Comparison of ENCODE assay signal across 1 cellular context in the genomic region with DNA sequence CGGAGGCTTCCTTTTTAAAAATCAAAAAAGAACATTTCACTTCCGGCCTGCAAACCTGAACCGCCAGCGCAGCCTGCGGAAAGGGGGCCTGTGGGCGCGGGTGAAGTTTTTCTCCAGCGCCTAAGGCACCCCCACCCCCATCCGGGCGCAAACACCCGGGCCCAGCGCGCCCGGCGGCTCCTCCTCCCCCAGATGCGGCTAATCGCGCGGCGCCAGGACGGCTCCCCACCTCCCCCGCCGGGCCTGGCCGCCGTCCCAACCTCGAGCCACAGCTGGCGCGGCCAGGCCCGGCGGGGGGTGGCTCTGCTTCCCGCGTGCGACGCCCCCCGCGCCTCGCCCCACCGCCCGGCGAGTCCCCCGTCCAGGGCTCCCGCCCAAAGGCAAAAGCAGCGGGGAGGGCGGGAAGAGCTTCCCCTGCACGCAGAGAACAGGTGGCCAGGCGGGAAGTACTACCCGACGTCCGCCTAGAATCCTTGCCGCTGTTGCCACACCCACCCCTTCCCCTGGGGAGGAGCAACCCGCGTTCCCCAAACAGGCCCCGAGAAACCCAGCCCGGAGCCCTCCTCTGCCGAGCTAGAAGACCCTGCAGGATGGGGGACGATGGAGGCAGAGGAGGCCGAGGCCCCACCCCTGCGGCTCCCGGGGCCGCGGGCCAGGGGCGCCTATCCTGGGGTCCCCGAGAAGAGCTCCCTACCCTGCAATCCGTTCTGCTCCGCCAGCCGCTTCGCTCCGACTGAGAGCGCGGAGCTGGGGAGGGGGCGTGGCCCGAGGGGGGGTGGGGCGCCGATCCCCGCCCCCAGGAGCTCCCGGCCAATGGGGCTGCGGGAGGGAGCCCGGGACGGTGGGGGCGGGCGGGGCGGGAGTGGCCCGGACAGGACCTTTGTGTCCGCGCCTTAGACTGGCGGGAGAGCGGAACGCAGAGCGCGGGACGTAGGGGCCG.
TF ChIP-seq lines count a peak whose summit lies in the region.

A gene (minus strand): TSS at position 735 of the 940 bp plus-strand sequence. CDS start 9,678 bp downstream, outside the sequence.

TF ChIP-seq in K562, 482 proteins besides CTCF, POLR2A, EP300 and RAD21 (continued from another document and continues in another):
- TF ChIP-seq, protein P1, sequence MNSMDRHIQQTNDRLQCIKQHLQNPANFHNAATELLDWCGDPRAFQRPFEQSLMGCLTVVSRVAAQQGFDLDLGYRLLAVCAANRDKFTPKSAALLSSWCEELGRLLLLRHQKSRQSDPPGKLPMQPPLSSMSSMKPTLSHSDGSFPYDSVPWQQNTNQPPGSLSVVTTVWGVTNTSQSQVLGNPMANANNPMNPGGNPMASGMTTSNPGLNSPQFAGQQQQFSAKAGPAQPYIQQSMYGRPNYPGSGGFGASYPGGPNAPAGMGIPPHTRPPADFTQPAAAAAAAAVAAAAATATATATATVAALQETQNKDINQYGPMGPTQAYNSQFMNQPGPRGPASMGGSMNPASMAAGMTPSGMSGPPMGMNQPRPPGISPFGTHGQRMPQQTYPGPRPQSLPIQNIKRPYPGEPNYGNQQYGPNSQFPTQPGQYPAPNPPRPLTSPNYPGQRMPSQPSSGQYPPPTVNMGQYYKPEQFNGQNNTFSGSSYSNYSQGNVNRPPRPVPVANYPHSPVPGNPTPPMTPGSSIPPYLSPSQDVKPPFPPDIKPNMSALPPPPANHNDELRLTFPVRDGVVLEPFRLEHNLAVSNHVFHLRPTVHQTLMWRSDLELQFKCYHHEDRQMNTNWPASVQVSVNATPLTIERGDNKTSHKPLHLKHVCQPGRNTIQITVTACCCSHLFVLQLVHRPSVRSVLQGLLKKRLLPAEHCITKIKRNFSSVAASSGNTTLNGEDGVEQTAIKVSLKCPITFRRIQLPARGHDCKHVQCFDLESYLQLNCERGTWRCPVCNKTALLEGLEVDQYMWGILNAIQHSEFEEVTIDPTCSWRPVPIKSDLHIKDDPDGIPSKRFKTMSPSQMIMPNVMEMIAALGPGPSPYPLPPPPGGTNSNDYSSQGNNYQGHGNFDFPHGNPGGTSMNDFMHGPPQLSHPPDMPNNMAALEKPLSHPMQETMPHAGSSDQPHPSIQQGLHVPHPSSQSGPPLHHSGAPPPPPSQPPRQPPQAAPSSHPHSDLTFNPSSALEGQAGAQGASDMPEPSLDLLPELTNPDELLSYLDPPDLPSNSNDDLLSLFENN (IDR thresholded peaks at IDR 0.05; ENCODE audit: low read depth in 2 of 2, low read length in 2 of 2), result peak in 1 of 2 experiments; percentile 87; a peak in 2 of 4 replicates
- TF ChIP-seq ZNF354B (CRISPR knock-in tag; IDR thresholded peaks at IDR 0.05) (no peak), SAFB (IDR thresholded peaks at IDR 0.05; ENCODE audit: borderline replicate concordance, low read depth, low read length) (no peak), KDM5B (IDR thresholded peaks at IDR 0.05; ENCODE audit: insufficient replicate concordance, low read depth, low read length) (peak; percentile 62), GTF2A2 (tag; IDR thresholded peaks at IDR 0.05) (no peak), BHLHE40 (IDR thresholded peaks at IDR 0.05; ENCODE audit: low read length) (no peak), KHSRP (IDR thresholded peaks at IDR 0.05) (no peak), NUFIP1 (IDR thresholded peaks at IDR 0.05; ENCODE audit: partially characterized antibody) (no peak), CREM (IDR thresholded peaks at IDR 0.05; ENCODE audit: low read depth) (peak; percentile 46; the same call in 1 of the 2 replicates), NELFE (IDR thresholded peaks at IDR 0.05; ENCODE audit: insufficient read depth, insufficient read length) (no peak), NFE2 (IDR thresholded peaks at IDR 0.05; ENCODE audit: low read depth) (no peak), SUPT5H (IDR thresholded peaks at IDR 0.05) (peak; percentile 89), HNRNPK (IDR thresholded peaks at IDR 0.05; ENCODE audit: low read depth, low read length, poor library complexity, severe bottlenecking) (peak; percentile 76), CBX5 (IDR thresholded peaks at IDR 0.05; ENCODE audit: borderline replicate concordance, low read depth) (no peak), RHOXF2B (CRISPR knock-in tag; conservative IDR thresholded peaks at IDR 0.05) (no peak), ZFPM2 (CRISPR knock-in tag; IDR thresholded peaks at IDR 0.05) (no peak), ZNF316 (IDR thresholded peaks at IDR 0.05) (no peak), CHD4 (IDR thresholded peaks at IDR 0.05; ENCODE audit: insufficient read depth, insufficient replicate concordance, low read depth, low read length, poor library complexity, severe bottlenecking) (no peak), ZNF23 (CRISPR knock-in tag; IDR thresholded peaks at IDR 0.05) (no peak), SLC30A9 (CRISPR knock-in tag; IDR thresholded peaks at IDR 0.05) (no peak), BRF1 (IDR thresholded peaks at IDR 0.05; ENCODE audit: borderline replicate concordance, extremely low read depth, insufficient read length) (no peak), BRCA1 (IDR thresholded peaks at IDR 0.05) (no peak), BRCA1 (CRISPR knock-in tag; IDR thresholded peaks at IDR 0.05) (0 out of 2 replicates have a peak, but pooled peaks have one; percentile 68), THRAP3 (IDR thresholded peaks at IDR 0.05; ENCODE audit: borderline replicate concordance) (no peak), DPF2 (IDR thresholded peaks at IDR 0.05) (peak; percentile 41; the same call in 1 of the 2 replicates)
- TF ChIP-seq, protein P2, sequence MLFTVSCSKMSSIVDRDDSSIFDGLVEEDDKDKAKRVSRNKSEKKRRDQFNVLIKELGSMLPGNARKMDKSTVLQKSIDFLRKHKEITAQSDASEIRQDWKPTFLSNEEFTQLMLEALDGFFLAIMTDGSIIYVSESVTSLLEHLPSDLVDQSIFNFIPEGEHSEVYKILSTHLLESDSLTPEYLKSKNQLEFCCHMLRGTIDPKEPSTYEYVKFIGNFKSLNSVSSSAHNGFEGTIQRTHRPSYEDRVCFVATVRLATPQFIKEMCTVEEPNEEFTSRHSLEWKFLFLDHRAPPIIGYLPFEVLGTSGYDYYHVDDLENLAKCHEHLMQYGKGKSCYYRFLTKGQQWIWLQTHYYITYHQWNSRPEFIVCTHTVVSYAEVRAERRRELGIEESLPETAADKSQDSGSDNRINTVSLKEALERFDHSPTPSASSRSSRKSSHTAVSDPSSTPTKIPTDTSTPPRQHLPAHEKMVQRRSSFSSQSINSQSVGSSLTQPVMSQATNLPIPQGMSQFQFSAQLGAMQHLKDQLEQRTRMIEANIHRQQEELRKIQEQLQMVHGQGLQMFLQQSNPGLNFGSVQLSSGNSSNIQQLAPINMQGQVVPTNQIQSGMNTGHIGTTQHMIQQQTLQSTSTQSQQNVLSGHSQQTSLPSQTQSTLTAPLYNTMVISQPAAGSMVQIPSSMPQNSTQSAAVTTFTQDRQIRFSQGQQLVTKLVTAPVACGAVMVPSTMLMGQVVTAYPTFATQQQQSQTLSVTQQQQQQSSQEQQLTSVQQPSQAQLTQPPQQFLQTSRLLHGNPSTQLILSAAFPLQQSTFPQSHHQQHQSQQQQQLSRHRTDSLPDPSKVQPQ (CRISPR knock-in tag; IDR thresholded peaks at IDR 0.05; ENCODE audit: borderline replicate concordance), result no peak
- TF ChIP-seq, protein P3, sequence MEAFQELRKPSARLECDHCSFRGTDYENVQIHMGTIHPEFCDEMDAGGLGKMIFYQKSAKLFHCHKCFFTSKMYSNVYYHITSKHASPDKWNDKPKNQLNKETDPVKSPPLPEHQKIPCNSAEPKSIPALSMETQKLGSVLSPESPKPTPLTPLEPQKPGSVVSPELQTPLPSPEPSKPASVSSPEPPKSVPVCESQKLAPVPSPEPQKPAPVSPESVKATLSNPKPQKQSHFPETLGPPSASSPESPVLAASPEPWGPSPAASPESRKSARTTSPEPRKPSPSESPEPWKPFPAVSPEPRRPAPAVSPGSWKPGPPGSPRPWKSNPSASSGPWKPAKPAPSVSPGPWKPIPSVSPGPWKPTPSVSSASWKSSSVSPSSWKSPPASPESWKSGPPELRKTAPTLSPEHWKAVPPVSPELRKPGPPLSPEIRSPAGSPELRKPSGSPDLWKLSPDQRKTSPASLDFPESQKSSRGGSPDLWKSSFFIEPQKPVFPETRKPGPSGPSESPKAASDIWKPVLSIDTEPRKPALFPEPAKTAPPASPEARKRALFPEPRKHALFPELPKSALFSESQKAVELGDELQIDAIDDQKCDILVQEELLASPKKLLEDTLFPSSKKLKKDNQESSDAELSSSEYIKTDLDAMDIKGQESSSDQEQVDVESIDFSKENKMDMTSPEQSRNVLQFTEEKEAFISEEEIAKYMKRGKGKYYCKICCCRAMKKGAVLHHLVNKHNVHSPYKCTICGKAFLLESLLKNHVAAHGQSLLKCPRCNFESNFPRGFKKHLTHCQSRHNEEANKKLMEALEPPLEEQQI (IDR thresholded peaks at IDR 0.05), result no peak
- TF ChIP-seq, protein P4, sequence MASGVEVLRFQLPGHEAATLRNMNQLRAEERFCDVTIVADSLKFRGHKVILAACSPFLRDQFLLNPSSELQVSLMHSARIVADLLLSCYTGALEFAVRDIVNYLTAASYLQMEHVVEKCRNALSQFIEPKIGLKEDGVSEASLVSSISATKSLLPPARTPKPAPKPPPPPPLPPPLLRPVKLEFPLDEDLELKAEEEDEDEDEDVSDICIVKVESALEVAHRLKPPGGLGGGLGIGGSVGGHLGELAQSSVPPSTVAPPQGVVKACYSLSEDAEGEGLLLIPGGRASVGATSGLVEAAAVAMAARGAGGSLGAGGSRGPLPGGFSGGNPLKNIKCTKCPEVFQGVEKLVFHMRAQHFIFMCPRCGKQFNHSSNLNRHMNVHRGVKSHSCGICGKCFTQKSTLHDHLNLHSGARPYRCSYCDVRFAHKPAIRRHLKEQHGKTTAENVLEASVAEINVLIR (CRISPR knock-in tag; IDR thresholded peaks at IDR 0.05), result no peak
- TF ChIP-seq, protein P5, sequence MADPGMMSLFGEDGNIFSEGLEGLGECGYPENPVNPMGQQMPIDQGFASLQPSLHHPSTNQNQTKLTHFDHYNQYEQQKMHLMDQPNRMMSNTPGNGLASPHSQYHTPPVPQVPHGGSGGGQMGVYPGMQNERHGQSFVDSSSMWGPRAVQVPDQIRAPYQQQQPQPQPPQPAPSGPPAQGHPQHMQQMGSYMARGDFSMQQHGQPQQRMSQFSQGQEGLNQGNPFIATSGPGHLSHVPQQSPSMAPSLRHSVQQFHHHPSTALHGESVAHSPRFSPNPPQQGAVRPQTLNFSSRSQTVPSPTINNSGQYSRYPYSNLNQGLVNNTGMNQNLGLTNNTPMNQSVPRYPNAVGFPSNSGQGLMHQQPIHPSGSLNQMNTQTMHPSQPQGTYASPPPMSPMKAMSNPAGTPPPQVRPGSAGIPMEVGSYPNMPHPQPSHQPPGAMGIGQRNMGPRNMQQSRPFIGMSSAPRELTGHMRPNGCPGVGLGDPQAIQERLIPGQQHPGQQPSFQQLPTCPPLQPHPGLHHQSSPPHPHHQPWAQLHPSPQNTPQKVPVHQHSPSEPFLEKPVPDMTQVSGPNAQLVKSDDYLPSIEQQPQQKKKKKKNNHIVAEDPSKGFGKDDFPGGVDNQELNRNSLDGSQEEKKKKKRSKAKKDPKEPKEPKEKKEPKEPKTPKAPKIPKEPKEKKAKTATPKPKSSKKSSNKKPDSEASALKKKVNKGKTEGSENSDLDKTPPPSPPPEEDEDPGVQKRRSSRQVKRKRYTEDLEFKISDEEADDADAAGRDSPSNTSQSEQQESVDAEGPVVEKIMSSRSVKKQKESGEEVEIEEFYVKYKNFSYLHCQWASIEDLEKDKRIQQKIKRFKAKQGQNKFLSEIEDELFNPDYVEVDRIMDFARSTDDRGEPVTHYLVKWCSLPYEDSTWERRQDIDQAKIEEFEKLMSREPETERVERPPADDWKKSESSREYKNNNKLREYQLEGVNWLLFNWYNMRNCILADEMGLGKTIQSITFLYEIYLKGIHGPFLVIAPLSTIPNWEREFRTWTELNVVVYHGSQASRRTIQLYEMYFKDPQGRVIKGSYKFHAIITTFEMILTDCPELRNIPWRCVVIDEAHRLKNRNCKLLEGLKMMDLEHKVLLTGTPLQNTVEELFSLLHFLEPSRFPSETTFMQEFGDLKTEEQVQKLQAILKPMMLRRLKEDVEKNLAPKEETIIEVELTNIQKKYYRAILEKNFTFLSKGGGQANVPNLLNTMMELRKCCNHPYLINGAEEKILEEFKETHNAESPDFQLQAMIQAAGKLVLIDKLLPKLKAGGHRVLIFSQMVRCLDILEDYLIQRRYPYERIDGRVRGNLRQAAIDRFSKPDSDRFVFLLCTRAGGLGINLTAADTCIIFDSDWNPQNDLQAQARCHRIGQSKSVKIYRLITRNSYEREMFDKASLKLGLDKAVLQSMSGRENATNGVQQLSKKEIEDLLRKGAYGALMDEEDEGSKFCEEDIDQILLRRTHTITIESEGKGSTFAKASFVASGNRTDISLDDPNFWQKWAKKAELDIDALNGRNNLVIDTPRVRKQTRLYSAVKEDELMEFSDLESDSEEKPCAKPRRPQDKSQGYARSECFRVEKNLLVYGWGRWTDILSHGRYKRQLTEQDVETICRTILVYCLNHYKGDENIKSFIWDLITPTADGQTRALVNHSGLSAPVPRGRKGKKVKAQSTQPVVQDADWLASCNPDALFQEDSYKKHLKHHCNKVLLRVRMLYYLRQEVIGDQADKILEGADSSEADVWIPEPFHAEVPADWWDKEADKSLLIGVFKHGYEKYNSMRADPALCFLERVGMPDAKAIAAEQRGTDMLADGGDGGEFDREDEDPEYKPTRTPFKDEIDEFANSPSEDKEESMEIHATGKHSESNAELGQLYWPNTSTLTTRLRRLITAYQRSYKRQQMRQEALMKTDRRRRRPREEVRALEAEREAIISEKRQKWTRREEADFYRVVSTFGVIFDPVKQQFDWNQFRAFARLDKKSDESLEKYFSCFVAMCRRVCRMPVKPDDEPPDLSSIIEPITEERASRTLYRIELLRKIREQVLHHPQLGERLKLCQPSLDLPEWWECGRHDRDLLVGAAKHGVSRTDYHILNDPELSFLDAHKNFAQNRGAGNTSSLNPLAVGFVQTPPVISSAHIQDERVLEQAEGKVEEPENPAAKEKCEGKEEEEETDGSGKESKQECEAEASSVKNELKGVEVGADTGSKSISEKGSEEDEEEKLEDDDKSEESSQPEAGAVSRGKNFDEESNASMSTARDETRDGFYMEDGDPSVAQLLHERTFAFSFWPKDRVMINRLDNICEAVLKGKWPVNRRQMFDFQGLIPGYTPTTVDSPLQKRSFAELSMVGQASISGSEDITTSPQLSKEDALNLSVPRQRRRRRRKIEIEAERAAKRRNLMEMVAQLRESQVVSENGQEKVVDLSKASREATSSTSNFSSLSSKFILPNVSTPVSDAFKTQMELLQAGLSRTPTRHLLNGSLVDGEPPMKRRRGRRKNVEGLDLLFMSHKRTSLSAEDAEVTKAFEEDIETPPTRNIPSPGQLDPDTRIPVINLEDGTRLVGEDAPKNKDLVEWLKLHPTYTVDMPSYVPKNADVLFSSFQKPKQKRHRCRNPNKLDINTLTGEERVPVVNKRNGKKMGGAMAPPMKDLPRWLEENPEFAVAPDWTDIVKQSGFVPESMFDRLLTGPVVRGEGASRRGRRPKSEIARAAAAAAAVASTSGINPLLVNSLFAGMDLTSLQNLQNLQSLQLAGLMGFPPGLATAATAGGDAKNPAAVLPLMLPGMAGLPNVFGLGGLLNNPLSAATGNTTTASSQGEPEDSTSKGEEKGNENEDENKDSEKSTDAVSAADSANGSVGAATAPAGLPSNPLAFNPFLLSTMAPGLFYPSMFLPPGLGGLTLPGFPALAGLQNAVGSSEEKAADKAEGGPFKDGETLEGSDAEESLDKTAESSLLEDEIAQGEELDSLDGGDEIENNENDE (IDR thresholded peaks at IDR 0.05; ENCODE audit: low read depth, low read length), result no peak
